Comparison of ENCODE assay signal across 9 cellular contexts in genomic region chr16:56848955-56849689, GRCh38. TPM values are rescaled to one million over a fixed set of nuclear protein-coding genes. Genes with fewer than 3 reads are reported as not detected.
DNase-seq lines count a peak whose midpoint lies in the region; ATAC-seq lines count a peak whose summit lies in the region.
"Had no signal": no experiment of that assay in that cellular context is flagged by ENCODE, and none has a peak within 500 bp of the region (broad histone marks: within the 10 kb centered on the region; RNA-seq: fewer than 3 reads in every experiment).

No MANE protein-coding gene starts in this region.

- DNase-seq in GM04504 (ENCODE audit: low read depth) (peak; percentile 56), RKO (ENCODE audit: low spot score) (peak; percentile 15), putamen (ENCODE audit: low spot score) (peak; percentile 87), 8988T (no peak), NCI-H345 (lab: John Stamatoyannopoulos, UW) (no peak)

- ATAC-seq in esophagus mucosa (peak; percentile 34), HG02588 (IDR thresholded peaks at IDR 0.05; ENCODE audit: unreplicated experiment) (no peak), GM18519 (IDR thresholded peaks at IDR 0.05; ENCODE audit: low FRiP score, unreplicated experiment) (no peak)

RNA-seq across cellular contexts. Expression of gene SLC12A3, which starts 15.9 kb away (rescaled TPM):
- not detected for total RNA-seq in esophagus mucosa
- total RNA-seq: dermis microvascular lymphatic vessel endothelial cell had no signal

Comparison
In these comparisons a context has a peak if more than half of its experiments do, and no peak if none do; other contexts are left out.
1. DNase-seq: peak in GM04504 (single experiment), RKO (single experiment) and putamen (single experiment); none in 8988T (single experiment) and NCI-H345 (single experiment).